In genomic region chr14:65704412-65704811, GRCh38 we compare ENCODE assay signal across 14 cellular contexts.
A peak's percentile ranks its signal among the peaks of the same experiment; 100 is the strongest.
DNase-seq lines count a peak whose midpoint lies in the region; ATAC-seq and TF ChIP-seq lines count a peak whose summit lies in the region.
"Had no signal": no experiment of that assay in that cellular context is flagged by ENCODE, and none has a peak within 500 bp of the region (broad histone marks: within the 10 kb centered on the region; RNA-seq: fewer than 3 reads in every experiment).

No MANE protein-coding gene starts in this region.

- H3K9ac ChIP-seq in KMS-11 (no peak overlapping the region), colonic mucosa (ENCODE audit: low read depth in 2 of 2, low read length in 2 of 2) (no peak overlapping the region)
- H3K9ac ChIP-seq: parathyroid adenoma had no signal

- H3K4me3 ChIP-seq in KMS-11 (IDR thresholded peaks at IDR 0.05; ENCODE audit: insufficient read depth, low read depth, low read length) (no peak overlapping the region), brain microvascular endothelial cell (ENCODE audit: low read depth, low read length) (no peak overlapping the region), psoas muscle (no peak overlapping the region), colonic mucosa (no peak overlapping the region)
- H3K4me3 ChIP-seq: mucosa of descending colon, tibial artery had no signal

- H3K27ac ChIP-seq in KMS-11 (no peak overlapping the region), brain microvascular endothelial cell (no peak overlapping the region), psoas muscle (peak overlapping the region; percentile 3), colonic mucosa (no peak overlapping the region)
- H3K27ac ChIP-seq: parathyroid adenoma, tibial artery had no signal

- intact Hi-C loops in psoas muscle (cut with DNase I): no loop called here
- intact Hi-C loops in colonic mucosa (cut with DNase I): no loop called here

- no peak overlapping the region for H2AFZ ChIP-seq in KMS-11 (ENCODE audit: low read depth)
- H2AFZ ChIP-seq: parathyroid adenoma had no signal

- in situ Hi-C loops in brain microvascular endothelial cell (cut with HindIII; ENCODE audit: low pct_ligation_motif_present, low sequenced_read_pairs): no loop called here

- H3K4me1 ChIP-seq in KMS-11 (ENCODE audit: low read depth, poor library complexity, severe bottlenecking) (peaks cover 13% of the 10 kb centered on the region), psoas muscle (peaks cover 4% of the 10 kb centered on the region), colonic mucosa (no peaks in the 10 kb centered on the region)
- H3K4me1 ChIP-seq: parathyroid adenoma, tibial artery had no signal

- TF ChIP-seq CTCF in KMS-11 (conservative IDR thresholded peaks at IDR 0.05; ENCODE audit: low read depth, low read length) (no peak), brain microvascular endothelial cell (IDR thresholded peaks at IDR 0.05; ENCODE audit: low read depth, low read length, missing control alignments) (no peak), psoas muscle (IDR thresholded peaks at IDR 0.05) (no peak), colonic mucosa (IDR thresholded peaks at IDR 0.05) (no peak)

- DNase-seq in EL (peak; percentile 15), brain microvascular endothelial cell (peak; percentile 11), psoas muscle (no peak), colonic mucosa (no peak), NAMALWA (ENCODE audit: low spot score) (no peak)
- DNase-seq: CD8-positive, alpha-beta memory T cell; hippocampal formation; left cardiac atrium; mucosa of descending colon; SHP77 treated with DMSO at 0.1 percent for 48 hours; tibial artery had no signal

- H3K27me3 ChIP-seq in KMS-11 (ENCODE audit: insufficient read depth, low read depth) (no peaks in the 10 kb centered on the region), brain microvascular endothelial cell (replicated peaks) (no peaks in the 10 kb centered on the region), psoas muscle (ENCODE audit: insufficient read depth in 3 of 3, low read length in 2 of 3) (no peaks in the 10 kb centered on the region), colonic mucosa (no peaks in the 10 kb centered on the region)
- H3K27me3 ChIP-seq: tibial artery had no signal

- H3K36me3 ChIP-seq in KMS-11 (ENCODE audit: insufficient read depth) (no peaks in the 10 kb centered on the region), brain microvascular endothelial cell (replicated peaks) (no peaks in the 10 kb centered on the region), psoas muscle (ENCODE audit: insufficient read depth in 1 of 2, low read depth in 1 of 2) (no peaks in the 10 kb centered on the region), colonic mucosa (no peaks in the 10 kb centered on the region)
- H3K36me3 ChIP-seq: tibial artery had no signal

- H3K79me2 ChIP-seq in KMS-11 (ENCODE audit: insufficient read depth, low read depth): no peaks in the 10 kb centered on the region
- H3K79me2 ChIP-seq: parathyroid adenoma had no signal

- WGBS in psoas muscle, 3 donors: 54 to 72% (median 61%) methylated on average over 2 of the region's 2 CpGs

- no peaks in the 10 kb centered on the region for H4K20me1 ChIP-seq in KMS-11 (ENCODE audit: insufficient read depth)

- peak overlapping the region; percentile 17; the same call in 1 of the 2 replicates for H3K4me2 ChIP-seq in KMS-11

- peaks cover 8% of the 10 kb centered on the region for H3K9me3 ChIP-seq in psoas muscle
- no peaks in the 10 kb centered on the region for H3K9me3 ChIP-seq in colonic mucosa

- ATAC-seq in psoas muscle (no peak), GM18873 (IDR thresholded peaks at IDR 0.05; ENCODE audit: low FRiP score, unreplicated experiment) (no peak)
- ATAC-seq: mucosa of descending colon had no signal

Comparison
In these comparisons a context has a peak if more than half of its experiments do, and no peak if none do; other contexts are left out.
1. DNase-seq: peak in EL (single experiment) and brain microvascular endothelial cell (single experiment); none in psoas muscle (0 of 2), colonic mucosa (single experiment) and NAMALWA (single experiment).